Comparison of ENCODE assay signal across 22 cellular contexts in the genomic region with DNA sequence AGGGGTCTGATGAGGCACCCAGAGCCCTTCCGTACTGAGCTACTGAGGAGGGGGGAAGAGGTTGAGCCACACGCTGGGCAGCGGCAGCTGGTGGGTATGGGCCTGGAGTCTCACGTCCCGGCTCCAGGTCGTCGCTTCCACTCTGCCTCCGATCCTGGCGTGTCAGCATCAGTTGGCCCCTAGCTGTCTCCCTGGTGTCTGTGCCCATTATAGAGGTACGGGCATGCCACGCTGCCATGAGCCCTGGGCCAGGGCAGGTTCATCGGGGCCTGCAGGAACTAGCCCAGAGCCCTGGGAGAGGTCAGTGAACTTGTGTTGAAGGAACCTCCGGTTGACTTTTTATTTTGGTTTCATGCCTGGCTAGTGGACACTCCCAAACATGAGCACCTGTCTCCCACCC. TPM values are rescaled to one million over a fixed set of nuclear protein-coding genes. Genes with fewer than 3 reads are reported as not detected.
DNase-seq lines count a peak whose midpoint lies in the region; ATAC-seq and TF ChIP-seq lines count a peak whose summit lies in the region.
"Had no signal": no experiment of that assay in that cellular context is flagged by ENCODE, and none has a peak within 500 bp of the region (broad histone marks: within the 10 kb centered on the region; RNA-seq: fewer than 3 reads in every experiment).

No MANE protein-coding gene starts in this region.

- H2AFZ ChIP-seq in neuronal stem cell (ENCODE audit: low read length): no peak overlapping the region
- H2AFZ ChIP-seq: PC-9 had no signal

- peaks cover 11 to 39% of the 10 kb centered on the region in 2 donors for H3K36me3 Mint-ChIP-seq in CD14-positive monocyte
- no peaks in the 10 kb centered on the region for H3K36me3 Mint-ChIP-seq in activated T-helper 17 cell treated with anti-CD3 and anti-CD28 coated beads, Interleukin-2, amount 50 U/mL, for 72 hours (ENCODE audit: low read depth)

- H3K4me1 ChIP-seq in right atrium auricular region (peaks cover 0 to 43% of the 10 kb centered on the region in 2 donors), neuronal stem cell (ENCODE audit: control insufficient read depth in 2 of 2, insufficient read depth in 1 of 2, low read depth in 1 of 2, low read length in 2 of 2) (peaks cover 1 to 3% of the 10 kb centered on the region in 2 donors), breast epithelium (no peaks in the 10 kb centered on the region)
- H3K4me1 ChIP-seq: SJCRH30 had no signal

- no peak overlapping the region for H3K14ac ChIP-seq in neuronal stem cell (ENCODE audit: low read length)

- peaks cover 0 to 2% (median 1%) of the 10 kb centered on the region in 3 donors for H3K27me3 Mint-ChIP-seq in CD14-positive monocyte (ENCODE audit: low read depth in 3 of 3)
- H3K27me3 Mint-ChIP-seq in activated T-helper 17 cell treated with anti-CD3 and anti-CD28 coated beads, Interleukin-2, amount 50 U/mL, for 72 hours: no peaks in the 10 kb centered on the region
- H3K27me3 Mint-ChIP-seq: IgD-negative memory B cell had no signal

- no peak overlapping the region for H2BK5ac ChIP-seq in neuronal stem cell (ENCODE audit: low read length)

- no peak overlapping the region for H3K9ac ChIP-seq in neuronal stem cell (ENCODE audit: low read depth, low read length, poor library complexity)
- H3K9ac ChIP-seq: BLaER1 treated with 17β-estradiol and CSF1 and Interleukin-3, amounts not matched to agents 10 nM and 100 nM had no signal

- DNase-seq in CD14-positive monocyte (ENCODE audit: low spot score) (peak; percentile 31), right atrium auricular region (ENCODE audit: low spot score) (no peak), neuronal stem cell (ENCODE audit: low spot score) (no peak), breast epithelium (ENCODE audit: low spot score in 2 of 2) (no peak), GM03348 (ENCODE audit: low spot score) (no peak), COR-L47 (lab: John Stamatoyannopoulos, UW) (no peak)
- DNase-seq: DMS79, H7, HFFc6, Karpas-422, NCI-H1048, NCI-H1436, NCI-H1930, NCI-H345, NCI-H524 treated with DMSO at 0.1 percent for 48 hours, PC-9, SJCRH30 had no signal

- intact Hi-C loops in CD14-positive monocyte (cut with micrococcal nuclease) (no loop called here), breast epithelium (cut with DNase I; ENCODE audit: low total_unique reads) (loop anchor here (5.0 kb wide), 1 partner anchor 354 kb away; no protein-coding TSS in a partner anchor)

- WGBS in neuronal stem cell (ENCODE audit: extremely low coverage in 2 of 2, insufficient read length in 2 of 2, insufficient replicate concordance in 1 of 2), 2 donors: no CpG with 5 or more reads among the region's 13 CpGs

- no peak overlapping the region for H3K4me3 ChIP-seq in right atrium auricular region
- H3K4me3 ChIP-seq in neuronal stem cell (ENCODE audit: low read length in 2 of 2): no peak overlapping the region
- no peak overlapping the region for H3K4me3 ChIP-seq in breast epithelium
- H3K4me3 ChIP-seq: BLaER1 treated with 17β-estradiol and CSF1 and Interleukin-3, amounts not matched to agents 10 nM and 100 nM; PC-9; SJCRH30 had no signal

- H3K27ac Mint-ChIP-seq in CD14-positive monocyte: peak overlapping the region in 1 of 7 donors; percentile 66
- H3K27ac Mint-ChIP-seq in activated T-helper 17 cell treated with anti-CD3 and anti-CD28 coated beads, Interleukin-2, amount 50 U/mL, for 72 hours: peak overlapping the region; percentile 58
- H3K27ac Mint-ChIP-seq: HFFc6 had no signal

- no peak overlapping the region for H3K4me3 Mint-ChIP-seq in CD14-positive monocyte
- H3K4me3 Mint-ChIP-seq in activated T-helper 17 cell treated with anti-CD3 and anti-CD28 coated beads, Interleukin-2, amount 50 U/mL, for 72 hours: no peak overlapping the region
- H3K4me3 Mint-ChIP-seq: HFFc6, IgD-negative memory B cell had no signal

- no peak overlapping the region for H2BK120ac ChIP-seq in neuronal stem cell (ENCODE audit: low read depth, low read length)

- no peaks in the 10 kb centered on the region for H3K27me3 ChIP-seq in right atrium auricular region
- H3K27me3 ChIP-seq in neuronal stem cell (ENCODE audit: control insufficient read depth in 3 of 3, insufficient read depth in 3 of 3, low read depth in 1 of 3, low read length in 3 of 3): no peaks in the 10 kb centered on the region
- H3K27me3 ChIP-seq in breast epithelium: no peaks in the 10 kb centered on the region
- H3K27me3 ChIP-seq: BLaER1 treated with 17β-estradiol and CSF1 and Interleukin-3, amounts not matched to agents 10 nM and 100 nM; SJCRH30 had no signal

- no peak for TF ChIP-seq CTCF in CD14-positive monocyte (IDR thresholded peaks at IDR 0.05)
- TF ChIP-seq CTCF in right atrium auricular region (IDR thresholded peaks at IDR 0.05): no peak
- no peak for TF ChIP-seq CTCF in breast epithelium (IDR thresholded peaks at IDR 0.05)

- peaks cover 6 to 25% (median 20%) of the 10 kb centered on the region in 7 donors for H3K9me3 Mint-ChIP-seq in CD14-positive monocyte
- no peaks in the 10 kb centered on the region for H3K9me3 Mint-ChIP-seq in activated T-helper 17 cell treated with anti-CD3 and anti-CD28 coated beads, Interleukin-2, amount 50 U/mL, for 72 hours
- H3K9me3 Mint-ChIP-seq: IgD-negative memory B cell had no signal

- no peak overlapping the region for H3K4me2 ChIP-seq in neuronal stem cell (ENCODE audit: insufficient read depth, low read length, poor library complexity, severe bottlenecking)
- H3K4me2 ChIP-seq: BLaER1 treated with 17β-estradiol and CSF1 and Interleukin-3, amounts not matched to agents 10 nM and 100 nM; PC-9 had no signal

- H3K36me3 ChIP-seq in right atrium auricular region (no peaks in the 10 kb centered on the region), neuronal stem cell (replicated peaks in 1 of 2; ENCODE audit: control insufficient read depth in 2 of 2, insufficient read depth in 2 of 2, low read length in 2 of 2) (no peaks in the 10 kb centered on the region), breast epithelium (no peaks in the 10 kb centered on the region)
- H3K36me3 ChIP-seq: SJCRH30 had no signal

- H2BK12ac ChIP-seq in neuronal stem cell (ENCODE audit: low read length): no peak overlapping the region

- no peak overlapping the region for H4K8ac ChIP-seq in neuronal stem cell (ENCODE audit: low read depth, low read length)

- H3K4ac ChIP-seq in neuronal stem cell (ENCODE audit: low read length): no peak overlapping the region

- H2AK5ac ChIP-seq in neuronal stem cell (ENCODE audit: low read depth, low read length): no peak overlapping the region

- no peak overlapping the region for H4K91ac ChIP-seq in neuronal stem cell (ENCODE audit: low read depth, low read length, poor library complexity)

- H3K27ac ChIP-seq in right atrium auricular region (peak overlapping the region; percentile 66 to 76), neuronal stem cell (replicated peaks; ENCODE audit: low read length) (no peak overlapping the region), breast epithelium (no peak overlapping the region)
- H3K27ac ChIP-seq: BLaER1 treated with 17β-estradiol and CSF1 and Interleukin-3, amounts not matched to agents 10 nM and 100 nM; HL-60; PC-9; RWPE1; SJCRH30 had no signal

- no peak overlapping the region for H3K23ac ChIP-seq in neuronal stem cell (ENCODE audit: low read depth, low read length, poor library complexity)

- peaks cover 19% of the 10 kb centered on the region for H3K4me1 Mint-ChIP-seq in CD14-positive monocyte
- peaks cover 37% of the 10 kb centered on the region for H3K4me1 Mint-ChIP-seq in activated T-helper 17 cell treated with anti-CD3 and anti-CD28 coated beads, Interleukin-2, amount 50 U/mL, for 72 hours

- no peak for ATAC-seq in activated T-helper 17 cell treated with anti-CD3 and anti-CD28 coated beads, Interleukin-2, amount 50 U/mL, for 72 hours (replicated peaks)

- peak overlapping the region; percentile 57 for H3K18ac ChIP-seq in neuronal stem cell (ENCODE audit: low read length)

- H2BK15ac ChIP-seq in neuronal stem cell (ENCODE audit: low read length): peak overlapping the region; percentile 26

- TF ChIP-seq POLR2A in breast epithelium (IDR thresholded peaks at IDR 0.05): no peak

- no peaks in the 10 kb centered on the region for H3K9me3 ChIP-seq in right atrium auricular region
- H3K9me3 ChIP-seq in neuronal stem cell (replicated peaks in 1 of 2; ENCODE audit: control insufficient read depth in 2 of 2, insufficient read depth in 1 of 2, low read depth in 1 of 2, low read length in 2 of 2): peaks cover 5 to 8% of the 10 kb centered on the region in 2 donors
- H3K9me3 ChIP-seq in breast epithelium: no peaks in the 10 kb centered on the region
- H3K9me3 ChIP-seq: SJCRH30 had no signal

- H3K79me1 ChIP-seq in neuronal stem cell (ENCODE audit: low read depth, low read length): peaks cover 3% of the 10 kb centered on the region

RNA-seq across cellular contexts. Expression of gene COQ8A, which starts 18.2 kb away (rescaled TPM):
- 10 to 100 TPM; 33.1 to 38.2 TPM for polyA plus RNA-seq in CD14-positive monocyte
- 10 to 100 TPM; 28.8 to 43.1 TPM for total RNA-seq in activated T-helper 17 cell treated with anti-CD3 and anti-CD28 coated beads, Interleukin-2, amount 50 U/mL, for 72 hours
- total RNA-seq in right atrium auricular region (100 to 1,000 TPM; 158 to 253 TPM), breast epithelium (100 to 1,000 TPM in 1 of 3 donors, 10 to 100 TPM in 2; 51.8 to 307 (median 60.6) TPM)
- 9.2 TPM for polyA plus RNA-seq in neuronal stem cell (2013, experiment 1 of 2)
- polyA plus RNA-seq in neuronal stem cell (2013, experiment 2 of 2): 8.8 TPM

Comparison
In these comparisons a context has a peak if more than half of its experiments do, and no peak if none do; other contexts are left out.
1. H3K27ac ChIP-seq: peak in right atrium auricular region (2 of 2); none in neuronal stem cell (single experiment) and breast epithelium (0 of 2).